In genomic region chr1:207025144-207025880, GRCh38 we compare ENCODE assay signal across 11 cellular contexts. TPM values are rescaled to one million over a fixed set of nuclear protein-coding genes. Genes with fewer than 3 reads are reported as not detected.
DNase-seq lines count a peak whose midpoint lies in the region; ATAC-seq and TF ChIP-seq lines count a peak whose summit lies in the region.
"Had no signal": no experiment of that assay in that cellular context is flagged by ENCODE, and none has a peak within 500 bp of the region (broad histone marks: within the 10 kb centered on the region; RNA-seq: fewer than 3 reads in every experiment).

No MANE protein-coding gene starts in this region.

- H3K79me1 ChIP-seq in neuronal stem cell (ENCODE audit: low read depth, low read length), result no peaks in the 10 kb centered on the region

- H3K4me2 ChIP-seq in fibroblast of lung (ENCODE audit: extremely low read depth, insufficient read depth, low read length) (peak overlapping the region; percentile 49), neuronal stem cell (ENCODE audit: insufficient read depth, low read length, poor library complexity, severe bottlenecking) (no peak overlapping the region)

- BruUV-seq in Calu3 (replicated peaks; lab: Mats Ljungman, UMichigan), result TSS peak; percentile 3

- H3K4me1 ChIP-seq in fibroblast of lung (ENCODE audit: control insufficient read depth, extremely low read depth, insufficient read depth, low read length) (peaks cover 7% of the 10 kb centered on the region), neuronal stem cell (ENCODE audit: control insufficient read depth in 2 of 2, insufficient read depth in 1 of 2, low read depth in 1 of 2, low read length in 2 of 2) (peaks cover 8 to 9% of the 10 kb centered on the region in 2 donors)

- TF ChIP-seq CTCF in Calu3 (IDR thresholded peaks at IDR 0.05; ENCODE audit: unreplicated experiment), result no peak
- TF ChIP-seq CTCF in fibroblast of lung (conservative IDR thresholded peaks at IDR 0.05 in 1 of 2, IDR thresholded peaks at IDR 0.05 in 1 of 2; ENCODE audit: low read depth in 1 of 2, low read length in 2 of 2), result no peak

- H3K4me1 Mint-ChIP-seq in Calu3 (ENCODE audit: low read depth, unreplicated experiment), result peaks cover 96% of the 10 kb centered on the region
- H3K4me1 Mint-ChIP-seq in activated T-cell treated with anti-CD3 and anti-CD28 coated beads, Interleukin-2, amount 50 U/mL, for 4 hours (ENCODE audit: low read depth), result no peaks in the 10 kb centered on the region
- H3K4me1 Mint-ChIP-seq: activated naive CD4-positive, alpha-beta T cell treated with anti-CD3 and anti-CD28 coated beads, Interleukin-2, amount 50 U/mL, for 24 hours; IgD-negative memory B cell had no signal

- no peaks in the 10 kb centered on the region for H3K9me3 ChIP-seq in fibroblast of lung (ENCODE audit: control insufficient read depth, insufficient read depth, low read depth, low read length)
- no peaks in the 10 kb centered on the region for H3K9me3 ChIP-seq in neuronal stem cell (replicated peaks in 1 of 2; ENCODE audit: control insufficient read depth in 2 of 2, insufficient read depth in 1 of 2, low read depth in 1 of 2, low read length in 2 of 2)

- H3K27ac ChIP-seq in fibroblast of lung (ENCODE audit: insufficient read depth, low read length) (no peak overlapping the region), neuronal stem cell (replicated peaks; ENCODE audit: low read length) (no peak overlapping the region)

- peak overlapping the region; percentile 62 for H2AFZ ChIP-seq in fibroblast of lung (ENCODE audit: low read length)
- H2AFZ ChIP-seq in neuronal stem cell (ENCODE audit: low read length), result peak overlapping the region; percentile 93

- H3K4me3 Mint-ChIP-seq in Calu3 (ENCODE audit: low read depth, unreplicated experiment), result peak overlapping the region; percentile 92
- no peak overlapping the region for H3K4me3 Mint-ChIP-seq in activated T-cell treated with anti-CD3 and anti-CD28 coated beads, Interleukin-2, amount 50 U/mL, for 4 hours
- H3K4me3 Mint-ChIP-seq: activated naive CD4-positive, alpha-beta T cell treated with anti-CD3 and anti-CD28 coated beads, Interleukin-2, amount 50 U/mL, for 24 hours; IgD-negative memory B cell had no signal

- no peak overlapping the region for H2BK120ac ChIP-seq in neuronal stem cell (ENCODE audit: low read depth, low read length)

- no peak overlapping the region for H3K23ac ChIP-seq in neuronal stem cell (ENCODE audit: low read depth, low read length, poor library complexity)

- no peaks in the 10 kb centered on the region for H3K27me3 ChIP-seq in fibroblast of lung (ENCODE audit: control insufficient read depth, insufficient read depth, low read length)
- peaks cover 0 to 49% (median 0%) of the 10 kb centered on the region in 3 experiments for H3K27me3 ChIP-seq in neuronal stem cell (ENCODE audit: control insufficient read depth in 3 of 3, insufficient read depth in 3 of 3, low read depth in 1 of 3, low read length in 3 of 3)

- no peaks in the 10 kb centered on the region for H3K79me2 ChIP-seq in fibroblast of lung (ENCODE audit: control insufficient read depth, insufficient read depth, low read length)

- DNase-seq in Calu3, result no peak
- DNase-seq in RPMI7951 (ENCODE audit: low read depth), result peak; percentile 39
- DNase-seq in fibroblast of lung (ENCODE audit: low read depth in 2 of 2), result peak; percentile 13 to 81
- no peak for DNase-seq in neuronal stem cell (ENCODE audit: low spot score)
- no peak for DNase-seq in OCI-M1 (lab: John Stamatoyannopoulos, UW)
- no peak for DNase-seq in activated T-cell treated with anti-CD3 and anti-CD28 coated beads, Interleukin-2, amount 50 U/mL, for 4 hours

- H3K27ac Mint-ChIP-seq in Calu3 (ENCODE audit: unreplicated experiment), result peak overlapping the region; percentile 98
- H3K27ac Mint-ChIP-seq: activated naive CD4-positive, alpha-beta T cell treated with anti-CD3 and anti-CD28 coated beads, Interleukin-2, amount 50 U/mL, for 24 hours; IgD-negative memory B cell had no signal

- peaks cover 98% of the 10 kb centered on the region for H3K36me3 Mint-ChIP-seq in Calu3 (ENCODE audit: insufficient read depth, unreplicated experiment)
- H3K36me3 Mint-ChIP-seq in activated T-cell treated with anti-CD3 and anti-CD28 coated beads, Interleukin-2, amount 50 U/mL, for 4 hours (ENCODE audit: insufficient read depth), result no peaks in the 10 kb centered on the region
- H3K36me3 Mint-ChIP-seq: activated naive CD4-positive, alpha-beta T cell treated with anti-CD3 and anti-CD28 coated beads, Interleukin-2, amount 50 U/mL, for 24 hours had no signal

- no peak overlapping the region for H4K91ac ChIP-seq in neuronal stem cell (ENCODE audit: low read depth, low read length, poor library complexity)

- no peak overlapping the region for H3K4ac ChIP-seq in neuronal stem cell (ENCODE audit: low read length)

- H4K8ac ChIP-seq in neuronal stem cell (ENCODE audit: low read depth, low read length), result no peak overlapping the region

- WGBS in neuronal stem cell (ENCODE audit: extremely low coverage in 2 of 2, insufficient read length in 2 of 2, insufficient replicate concordance in 1 of 2), 2 donors, result no CpG with 5 or more reads among the region's 5 CpGs

- H2BK12ac ChIP-seq in neuronal stem cell (ENCODE audit: low read length), result no peak overlapping the region

- H2AK5ac ChIP-seq in neuronal stem cell (ENCODE audit: low read depth, low read length), result no peak overlapping the region

- intact Hi-C loops in Calu3 (cut with micrococcal nuclease; ENCODE audit: unreplicated experiment), result loop anchor here (10.0 kb wide), 1 partner anchor 299 kb away; the partner anchor contains the start of gene CD55

- no peak overlapping the region for H2BK15ac ChIP-seq in neuronal stem cell (ENCODE audit: low read length)

- no peak overlapping the region for H3K18ac ChIP-seq in neuronal stem cell (ENCODE audit: low read length)

- H3K36me3 ChIP-seq in fibroblast of lung (ENCODE audit: control insufficient read depth, insufficient read depth, low read length) (no peaks in the 10 kb centered on the region), neuronal stem cell (replicated peaks in 1 of 2; ENCODE audit: control insufficient read depth in 2 of 2, insufficient read depth in 2 of 2, low read length in 2 of 2) (no peaks in the 10 kb centered on the region)

- no peaks in the 10 kb centered on the region for H4K20me1 ChIP-seq in fibroblast of lung (ENCODE audit: control insufficient read depth, extremely low read depth, insufficient read depth, low read length)

- no peak overlapping the region for H2BK5ac ChIP-seq in neuronal stem cell (ENCODE audit: low read length)

- CTCF ChIA-PET in Calu3 (lab: Charles Lee), result interaction anchor here (0.5 to 3.1 kb wide), 9 partner anchors 8 to 380 kb away, joined by 3 to 18 read pairs (median 4); partner anchors contain the start of genes C1orf116 and YOD1

- no peaks in the 10 kb centered on the region for H3K27me3 Mint-ChIP-seq in Calu3 (ENCODE audit: unreplicated experiment)
- H3K27me3 Mint-ChIP-seq in activated T-cell treated with anti-CD3 and anti-CD28 coated beads, Interleukin-2, amount 50 U/mL, for 4 hours (ENCODE audit: low read depth), result peaks cover 26% of the 10 kb centered on the region

- no peaks in the 10 kb centered on the region for H3K9me3 Mint-ChIP-seq in Calu3 (ENCODE audit: low read depth, unreplicated experiment)
- no peaks in the 10 kb centered on the region for H3K9me3 Mint-ChIP-seq in activated T-cell treated with anti-CD3 and anti-CD28 coated beads, Interleukin-2, amount 50 U/mL, for 4 hours
- H3K9me3 Mint-ChIP-seq: activated naive CD4-positive, alpha-beta T cell treated with anti-CD3 and anti-CD28 coated beads, Interleukin-2, amount 50 U/mL, for 24 hours had no signal

- no peak overlapping the region for H3K14ac ChIP-seq in neuronal stem cell (ENCODE audit: low read length)

- no peak overlapping the region for H3K9ac ChIP-seq in fibroblast of lung (ENCODE audit: insufficient read depth, low read length)
- H3K9ac ChIP-seq in neuronal stem cell (ENCODE audit: low read depth, low read length, poor library complexity), result no peak overlapping the region

- ATAC-seq in activated T-cell treated with anti-CD3 and anti-CD28 coated beads, Interleukin-2, amount 50 U/mL, for 4 hours, result no peak
- ATAC-seq in GM21619 (IDR thresholded peaks at IDR 0.05; ENCODE audit: unreplicated experiment) (no peak), HG03139 (IDR thresholded peaks at IDR 0.05; ENCODE audit: unreplicated experiment) (no peak)

- no peak overlapping the region for H3K4me3 ChIP-seq in fibroblast of lung (replicated peaks in 1 of 4; ENCODE audit: control extremely low read depth in 1 of 4, insufficient read depth in 1 of 4, low read depth in 3 of 4, low read length in 4 of 4)
- no peak overlapping the region for H3K4me3 ChIP-seq in neuronal stem cell (ENCODE audit: low read length in 2 of 2)

RNA-seq across cellular contexts. Expression of gene C1orf116, which starts 7.2 kb away (rescaled TPM):
- total RNA-seq in Calu3 (2022) (106 and 124 TPM in 2 replicates), fibroblast of lung (not detected in 2 replicates)
- 0.10 and 0.12 TPM in 2 replicates for total RNA-seq in RPMI7951 (2014; rRNA removed; shearing (Covaris generic))
- 0.01 and 0.06 TPM in 2 replicates for polyA plus RNA-seq in fibroblast of lung
- 0.03 and 0.05 TPM in 2 replicates for polyA plus RNA-seq in fibroblast of lung (2012)
- polyA minus RNA-seq in fibroblast of lung (ENCODE audit: low replicate concordance), result 0.85 TPM in 1 of 2 replicates, not detected in the other
- 0.15 TPM for polyA plus RNA-seq in neuronal stem cell (2013, experiment 1 of 2)
- polyA plus RNA-seq in neuronal stem cell (2013, experiment 2 of 2), result 0.17 TPM
- total RNA-seq in activated T-cell treated with anti-CD3 and anti-CD28 coated beads, Interleukin-2, amount 50 U/mL, for 4 hours, result under 1 TPM; 0.03 to 0.11 (median 0.08) TPM

RNA-seq across cellular contexts. Expression of gene YOD1, which starts 25.7 kb away (rescaled TPM):
- total RNA-seq in Calu3 (2022) (17.7 and 22.4 TPM in 2 replicates), fibroblast of lung (5.6 and 6.2 TPM in 2 replicates)
- total RNA-seq in RPMI7951 (2014; rRNA removed; shearing (Covaris generic)), result 6.9 and 7.8 TPM in 2 replicates
- 2.5 and 3.0 TPM in 2 replicates for polyA plus RNA-seq in fibroblast of lung
- polyA plus RNA-seq in fibroblast of lung (2012), result 2.2 and 2.6 TPM in 2 replicates
- 0.63 and 0.79 TPM in 2 replicates for polyA minus RNA-seq in fibroblast of lung (ENCODE audit: low replicate concordance)
- polyA plus RNA-seq in neuronal stem cell (2013, experiment 1 of 2), result 7.8 TPM
- polyA plus RNA-seq in neuronal stem cell (2013, experiment 2 of 2), result 8.1 TPM
- 10 to 100 TPM in 1 of 3 donors, 1 to 10 TPM in 2; 9.1 to 10.2 (median 9.9) TPM for total RNA-seq in activated T-cell treated with anti-CD3 and anti-CD28 coated beads, Interleukin-2, amount 50 U/mL, for 4 hours

RNA-seq across cellular contexts. Expression of gene PFKFB2, which starts 27.8 kb away (rescaled TPM):
- total RNA-seq in Calu3 (2022) (52.0 and 54.4 TPM in 2 replicates), fibroblast of lung (6.2 and 7.6 TPM in 2 replicates)
- total RNA-seq in RPMI7951 (2014; rRNA removed; shearing (Covaris generic)), result 2.8 and 3.2 TPM in 2 replicates
- polyA plus RNA-seq in fibroblast of lung, result 1.5 and 3.2 TPM in 2 replicates
- 1.2 and 2.8 TPM in 2 replicates for polyA plus RNA-seq in fibroblast of lung (2012)
- 1.2 and 1.5 TPM in 2 replicates for polyA minus RNA-seq in fibroblast of lung (ENCODE audit: low replicate concordance)
- 3.0 TPM for polyA plus RNA-seq in neuronal stem cell (2013, experiment 1 of 2)
- polyA plus RNA-seq in neuronal stem cell (2013, experiment 2 of 2), result 3.1 TPM
- total RNA-seq in activated T-cell treated with anti-CD3 and anti-CD28 coated beads, Interleukin-2, amount 50 U/mL, for 4 hours, result 1 to 10 TPM; 2.8 to 5.7 (median 4.1) TPM

RNA-seq across cellular contexts. Expression of gene FCAMR, which starts 55.1 kb away (rescaled TPM):
- total RNA-seq in Calu3 (2022) (not detected in 2 replicates), fibroblast of lung (not detected in 2 replicates)
- not detected in 2 replicates for total RNA-seq in RPMI7951 (2014; rRNA removed; shearing (Covaris generic))
- not detected in 2 replicates for polyA plus RNA-seq in fibroblast of lung
- polyA plus RNA-seq in fibroblast of lung (2012), result not detected in 2 replicates
- polyA minus RNA-seq in fibroblast of lung (ENCODE audit: low replicate concordance), result not detected in 2 replicates
- polyA plus RNA-seq in neuronal stem cell (2013, experiment 1 of 2), result not detected
- polyA plus RNA-seq in neuronal stem cell (2013, experiment 2 of 2), result not detected
- not detected for total RNA-seq in activated T-cell treated with anti-CD3 and anti-CD28 coated beads, Interleukin-2, amount 50 U/mL, for 4 hours
- total RNA-seq: lower leg skin had no signal
- polyA plus RNA-seq: IgD-negative memory B cell had no signal

Comparison
In these comparisons a context has a peak if more than half of its experiments do, and no peak if none do; other contexts are left out.
1. DNase-seq: peak in RPMI7951 (single experiment) and fibroblast of lung (2 of 2); none in Calu3 (single experiment), neuronal stem cell (single experiment), OCI-M1 (single experiment) and activated T-cell treated with anti-CD3 and anti-CD28 coated beads, Interleukin-2, amount 50 U/mL, for 4 hours (single experiment).
2. RNA of gene C1orf116, which starts 7.2 kb away (total RNA-seq): 106 to 124 TPM in Calu3; 0.10 to 0.12 TPM in RPMI7951, 0.03 to 0.11 TPM in activated T-cell treated with anti-CD3 and anti-CD28 coated beads, Interleukin-2, amount 50 U/mL, for 4 hours and not detected in fibroblast of lung; every median in the first group is over 10 times any median in the second.